ENCODE assay signal across 8 cellular contexts in genomic region chr5:154221371-154221896, GRCh38. TPM values are rescaled to one million over a fixed set of nuclear protein-coding genes. Genes with fewer than 3 reads are reported as not detected.
DNase-seq lines count a peak whose midpoint lies in the region; ATAC-seq lines count a peak whose summit lies in the region.

No MANE protein-coding gene starts in this region.

- H3K36me3 Mint-ChIP-seq in activated T-cell treated with anti-CD3 and anti-CD28 coated beads, Interleukin-2, amount 50 U/mL, for 72 hours (ENCODE audit: insufficient read depth in 2 of 2) = peaks cover 7 to 15% of the 10 kb centered on the region in 2 donors

- H3K9me3 Mint-ChIP-seq in activated T-cell treated with anti-CD3 and anti-CD28 coated beads, Interleukin-2, amount 50 U/mL, for 72 hours = peaks cover 2 to 5% of the 10 kb centered on the region in 2 donors

- H3K4me1 Mint-ChIP-seq in activated T-cell treated with anti-CD3 and anti-CD28 coated beads, Interleukin-2, amount 50 U/mL, for 72 hours (ENCODE audit: low read depth) = peaks cover 50% of the 10 kb centered on the region

- peak; percentile 67 to 74 for DNase-seq in Kasumi-1 (lab: John Stamatoyannopoulos, UW)
- DNase-seq in activated T-cell treated with anti-CD3 and anti-CD28 coated beads, Interleukin-2, amount 50 U/mL, for 72 hours = peak; percentile 59 to 66
- DNase-seq in glomerular visceral epithelial cell (ENCODE audit: extremely low spot score) = peak; percentile 98
- peak; percentile 24 for DNase-seq in stimulated activated CD4-positive, alpha-beta T cell treated with anti-CD3 and anti-CD28 coated beads, Interleukin-2, amount 100 ng/mL, for 4 hours (ENCODE audit: low read depth)
- no peak for DNase-seq in NCI-H2171 (lab: John Stamatoyannopoulos, UW)
- no peak for DNase-seq in NCI-H69 (lab: John Stamatoyannopoulos, UW)
- no peak for DNase-seq in epidermal melanocyte (ENCODE audit: insufficient read length, low spot score)

- H3K27ac Mint-ChIP-seq in activated T-cell treated with anti-CD3 and anti-CD28 coated beads, Interleukin-2, amount 50 U/mL, for 72 hours = peak overlapping the region; percentile 97

- peak overlapping the region; percentile 18 to 72 for H3K4me3 Mint-ChIP-seq in activated T-cell treated with anti-CD3 and anti-CD28 coated beads, Interleukin-2, amount 50 U/mL, for 72 hours

- ATAC-seq in GM19468 (IDR thresholded peaks at IDR 0.05; ENCODE audit: extremely low read depth, unreplicated experiment) = peak; percentile 72
- ATAC-seq in activated T-cell treated with anti-CD3 and anti-CD28 coated beads, Interleukin-2, amount 50 U/mL, for 72 hours (replicated peaks in 1 of 2) = peak; percentile 95 to 97

- no peaks in the 10 kb centered on the region for H3K27me3 Mint-ChIP-seq in activated T-cell treated with anti-CD3 and anti-CD28 coated beads, Interleukin-2, amount 50 U/mL, for 72 hours (ENCODE audit: low read depth)

RNA-seq across cellular contexts. Expression of gene GALNT10, which starts 30.9 kb away (rescaled TPM):
- total RNA-seq in activated T-cell treated with anti-CD3 and anti-CD28 coated beads, Interleukin-2, amount 50 U/mL, for 72 hours = 10 to 100 TPM; 41.7 to 47.4 TPM

Comparison
In these comparisons a context has a peak if more than half of its experiments do, and no peak if none do; other contexts are left out.
1. DNase-seq: peak in Kasumi-1 (2 of 2), activated T-cell treated with anti-CD3 and anti-CD28 coated beads, Interleukin-2, amount 50 U/mL, for 72 hours (2 of 2), glomerular visceral epithelial cell (single experiment) and stimulated activated CD4-positive, alpha-beta T cell treated with anti-CD3 and anti-CD28 coated beads, Interleukin-2, amount 100 ng/mL, for 4 hours (single experiment); none in NCI-H2171 (single experiment), NCI-H69 (single experiment) and epidermal melanocyte (single experiment).